8 cellular contexts compared by ENCODE assay signal in genomic region chr2:208265371-208265806, GRCh38. TPM values are rescaled to one million over a fixed set of nuclear protein-coding genes. Genes with fewer than 3 reads are reported as not detected.
DNase-seq lines count a peak whose midpoint lies in the region; ATAC-seq and TF ChIP-seq lines count a peak whose summit lies in the region.

No MANE protein-coding gene starts in this region.

- POLR2A ChIA-PET in A673 (lab: Charles Lee; ENCODE audit: low non-redundant PET) = no interaction called here

- H3K9ac ChIP-seq in neuronal stem cell (ENCODE audit: low read depth, low read length, poor library complexity) = no peak overlapping the region

- H3K4me3 ChIP-seq in A673 (ENCODE audit: low read depth, low read length, poor library complexity, severe bottlenecking) (peak overlapping the region; percentile 86), GM12875 (ENCODE audit: low read depth, low read length) (peak overlapping the region; percentile 83), foreskin fibroblast (ENCODE audit: low read depth in 1 of 2, low read length in 2 of 2) (peak overlapping the region; percentile 91 to 98), neuronal stem cell (ENCODE audit: low read length in 2 of 2) (peak overlapping the region; percentile 67 to 80)

- BruUV-seq in A673 (replicated peaks; lab: Mats Ljungman, UMichigan) = TSS peak; percentile 93

- peak overlapping the region; percentile 78 for H2AFZ ChIP-seq in neuronal stem cell (ENCODE audit: low read length)

- no peak overlapping the region for H2AK5ac ChIP-seq in neuronal stem cell (ENCODE audit: low read depth, low read length)

- peak overlapping the region; percentile 89 for H3K27ac ChIP-seq in A673 (ENCODE audit: low read depth, low read length, poor library complexity, severe bottlenecking)
- H3K27ac ChIP-seq in neuronal stem cell (replicated peaks; ENCODE audit: low read length) = peak overlapping the region; percentile 88

- H3K27me3 ChIP-seq in A673 (replicated peaks; ENCODE audit: insufficient read depth, low read depth, low read length, poor library complexity) = no peaks in the 10 kb centered on the region
- no peaks in the 10 kb centered on the region for H3K27me3 ChIP-seq in neuronal stem cell (ENCODE audit: control insufficient read depth in 3 of 3, insufficient read depth in 3 of 3, low read depth in 1 of 3, low read length in 3 of 3)

- H3K4me1 ChIP-seq in A673 (ENCODE audit: insufficient read depth, low read length, poor library complexity, severe bottlenecking) (peaks cover 17% of the 10 kb centered on the region), neuronal stem cell (ENCODE audit: control insufficient read depth in 2 of 2, insufficient read depth in 1 of 2, low read depth in 1 of 2, low read length in 2 of 2) (peaks cover 4 to 6% of the 10 kb centered on the region in 2 donors)

- no peak overlapping the region for H4K91ac ChIP-seq in neuronal stem cell (ENCODE audit: low read depth, low read length, poor library complexity)

- H2BK5ac ChIP-seq in neuronal stem cell (ENCODE audit: low read length) = no peak overlapping the region

- no CpG with 5 or more reads among the region's 9 CpGs for WGBS in neuronal stem cell (ENCODE audit: extremely low coverage in 2 of 2, insufficient read length in 2 of 2, insufficient replicate concordance in 1 of 2), 2 donors

- intact Hi-C loops in A673 (cut with micrococcal nuclease; ENCODE audit: unreplicated experiment) = loop anchor here (10.0 kb wide), 1 partner anchor 641 kb away; the partner anchor contains the start of gene METTL21A

- H3K4me2 ChIP-seq in neuronal stem cell (ENCODE audit: insufficient read depth, low read length, poor library complexity, severe bottlenecking) = peak overlapping the region; percentile 54

- peak; percentile 49 for ATAC-seq in HG02642 (IDR thresholded peaks at IDR 0.05; ENCODE audit: poor library complexity, unreplicated experiment)

- H4K8ac ChIP-seq in neuronal stem cell (ENCODE audit: low read depth, low read length) = no peak overlapping the region

- no peak overlapping the region for H3K14ac ChIP-seq in neuronal stem cell (ENCODE audit: low read length)

- no peak overlapping the region for H3K23ac ChIP-seq in neuronal stem cell (ENCODE audit: low read depth, low read length, poor library complexity)

- DNase-seq in A673 (ENCODE audit: low spot score) (peak; percentile 66), NCI-H446 treated with DMSO at 0.1 percent for 48 hours (lab: John Stamatoyannopoulos, UW) (peak; percentile 1), foreskin fibroblast (peak in 1 of 2 donors; percentile 59), neuronal stem cell (ENCODE audit: low spot score) (peak; percentile 12), globus pallidus (ENCODE audit: low spot score) (no peak)
- peak; percentile 43 for DNase-seq in activated T-cell treated with anti-CD3 and anti-CD28 coated beads, Interleukin-2, amount 50 U/mL, for 1 hour

- CTCF ChIA-PET in A673 (lab: Charles Lee) = interaction anchor here (0.9 kb wide), 1 partner anchor 10 kb away, joined by 3 read pairs; the partner anchor contains the start of gene IDH1

- H2BK12ac ChIP-seq in neuronal stem cell (ENCODE audit: low read length) = no peak overlapping the region

- no peak overlapping the region for H2BK15ac ChIP-seq in neuronal stem cell (ENCODE audit: low read length)

- no peak overlapping the region for H2BK120ac ChIP-seq in neuronal stem cell (ENCODE audit: low read depth, low read length)

- H3K18ac ChIP-seq in neuronal stem cell (ENCODE audit: low read length) = peak overlapping the region; percentile 73

- peaks cover 7% of the 10 kb centered on the region for H3K9me3 ChIP-seq in A673 (ENCODE audit: low read depth, low read length, poor library complexity, severe bottlenecking)
- H3K9me3 ChIP-seq in neuronal stem cell (replicated peaks in 1 of 2; ENCODE audit: control insufficient read depth in 2 of 2, insufficient read depth in 1 of 2, low read depth in 1 of 2, low read length in 2 of 2) = peaks cover 0 to 5% of the 10 kb centered on the region in 2 donors

- H3K4ac ChIP-seq in neuronal stem cell (ENCODE audit: low read length) = no peak overlapping the region

- no peak for TF ChIP-seq CTCF in A673 (conservative IDR thresholded peaks at IDR 0.05; ENCODE audit: low read depth, low read length)
- no peak for TF ChIP-seq CTCF in GM12875 (IDR thresholded peaks at IDR 0.05; ENCODE audit: borderline replicate concordance, insufficient read depth, low read depth, low read length)
- no peak for TF ChIP-seq CTCF in foreskin fibroblast (IDR thresholded peaks at IDR 0.05; ENCODE audit: low read depth, low read length)

- peaks cover 5% of the 10 kb centered on the region for H3K79me1 ChIP-seq in neuronal stem cell (ENCODE audit: low read depth, low read length)

- H3K36me3 ChIP-seq in A673 (ENCODE audit: insufficient read depth, low read length, poor library complexity, severe bottlenecking) (no peaks in the 10 kb centered on the region), neuronal stem cell (replicated peaks in 1 of 2; ENCODE audit: control insufficient read depth in 2 of 2, insufficient read depth in 2 of 2, low read length in 2 of 2) (peaks cover 0 to 12% of the 10 kb centered on the region in 2 donors)

RNA-seq across cellular contexts. Expression of gene PIKFYVE, which starts 0.7 kb away (rescaled TPM):
- total RNA-seq in A673 (2021) = 28.8 and 32.1 TPM in 2 replicates
- 14.6 TPM for polyA plus RNA-seq in neuronal stem cell (2013, experiment 1 of 2)
- 15.1 TPM for polyA plus RNA-seq in neuronal stem cell (2013, experiment 2 of 2)

RNA-seq across cellular contexts. Expression of gene IDH1, which starts 10.5 kb away (rescaled TPM):
- total RNA-seq in A673 (2021) = 191 and 196 TPM in 2 replicates
- polyA plus RNA-seq in neuronal stem cell (2013, experiment 1 of 2) = 148 TPM
- 156 TPM for polyA plus RNA-seq in neuronal stem cell (2013, experiment 2 of 2)
